ENCODE assay signal across 10 cellular contexts in genomic region chr12:13178568-13179158, GRCh38. TPM values are rescaled to one million over a fixed set of nuclear protein-coding genes. Genes with fewer than 3 reads are reported as not detected.
DNase-seq lines count a peak whose midpoint lies in the region; ATAC-seq and TF ChIP-seq lines count a peak whose summit lies in the region.
"Had no signal": no experiment of that assay in that cellular context is flagged by ENCODE, and none has a peak within 500 bp of the region (broad histone marks: within the 10 kb centered on the region; RNA-seq: fewer than 3 reads in every experiment).

No MANE protein-coding gene starts in this region.

- intact Hi-C loops in body of pancreas (cut with DNase I), result no loop called here
- intact Hi-C loops in right lobe of liver (cut with DNase I), result no loop called here

- H3K9me3 Mint-ChIP-seq in T-helper 2 cell treated with Interferon-gamma antibody and Interleukin-4, amounts not matched to agents 5 μg/mL and 100 μg/mL, for 36 hours, result no peaks in the 10 kb centered on the region
- H3K9me3 Mint-ChIP-seq: stimulated activated naive B cell treated with anti-CD40 and anti-IgM and Interleukin-4, amounts not matched to agents 10 μg/mL and 1 μg/mL and 100 μg/mL, for 72 hours had no signal

- 67 to 69% methylated on average over 8 of the region's 8 CpGs for WGBS in body of pancreas, 2 donors
- 40% methylated on average over 6 of the region's 8 CpGs for WGBS in right lobe of liver (ENCODE audit: insufficient coverage, low coverage, low lambda C conversion rate, missing lambda C conversion rate)

- H3K4me1 ChIP-seq in body of pancreas, result peaks cover 7% of the 10 kb centered on the region
- H3K4me1 ChIP-seq in right lobe of liver, result no peaks in the 10 kb centered on the region
- H3K4me1 ChIP-seq in thoracic aorta (ENCODE audit: control insufficient read depth in 1 of 2, low read depth in 2 of 2), result peaks cover 10 to 17% of the 10 kb centered on the region in 2 donors

- no peak overlapping the region for H3K27ac ChIP-seq in body of pancreas
- no peak overlapping the region for H3K27ac ChIP-seq in right lobe of liver
- no peak overlapping the region for H3K27ac ChIP-seq in thoracic aorta
- H3K27ac ChIP-seq: 22Rv1 had no signal

- H3K4me3 ChIP-seq in body of pancreas (no peak overlapping the region), right lobe of liver (no peak overlapping the region), thoracic aorta (peak overlapping the region; percentile 41)

- H3K27me3 ChIP-seq in body of pancreas (no peaks in the 10 kb centered on the region), right lobe of liver (no peaks in the 10 kb centered on the region), thoracic aorta (replicated peaks; ENCODE audit: insufficient read depth) (no peaks in the 10 kb centered on the region)

- in situ Hi-C loops in G401 (cut with HindIII; ENCODE audit: low sequenced_read_pairs), result no loop called here

- TF ChIP-seq POLR2A in body of pancreas (IDR thresholded peaks at IDR 0.05), result no peak
- TF ChIP-seq POLR2A in right lobe of liver (IDR thresholded peaks at IDR 0.05), result no peak

- H3K36me3 Mint-ChIP-seq in T-helper 2 cell treated with Interferon-gamma antibody and Interleukin-4, amounts not matched to agents 5 μg/mL and 100 μg/mL, for 36 hours (ENCODE audit: low read depth), result no peaks in the 10 kb centered on the region

- ATAC-seq in body of pancreas (peak; percentile 12), right lobe of liver (peak in 3 of 4 donors; percentile 28 to 43 (median 36)), thoracic aorta (ENCODE audit: insufficient number of reproducible peaks, low FRiP score, low read depth) (no peak)

- peaks cover 25% of the 10 kb centered on the region for H3K4me1 Mint-ChIP-seq in T-helper 2 cell treated with Interferon-gamma antibody and Interleukin-4, amounts not matched to agents 5 μg/mL and 100 μg/mL, for 36 hours (ENCODE audit: low read depth)

- H3K27me3 Mint-ChIP-seq in T-helper 2 cell treated with Interferon-gamma antibody and Interleukin-4, amounts not matched to agents 5 μg/mL and 100 μg/mL, for 36 hours (ENCODE audit: low read depth), result peaks cover 56% of the 10 kb centered on the region

- H3K27ac Mint-ChIP-seq in T-helper 2 cell treated with Interferon-gamma antibody and Interleukin-4, amounts not matched to agents 5 μg/mL and 100 μg/mL, for 36 hours, result no peak overlapping the region
- H3K27ac Mint-ChIP-seq: stimulated activated naive B cell treated with anti-CD40 and anti-IgM and Interleukin-4, amounts not matched to agents 10 μg/mL and 1 μg/mL and 100 μg/mL, for 72 hours had no signal

- H3K36me3 ChIP-seq in body of pancreas (replicated peaks in 1 of 2; ENCODE audit: insufficient read depth in 1 of 2, low read depth in 2 of 2) (no peaks in the 10 kb centered on the region), right lobe of liver (no peaks in the 10 kb centered on the region), thoracic aorta (no peaks in the 10 kb centered on the region)

- TF ChIP-seq CTCF in body of pancreas (IDR thresholded peaks at IDR 0.05) (no peak), right lobe of liver (IDR thresholded peaks at IDR 0.05) (no peak), thoracic aorta (IDR thresholded peaks at IDR 0.05) (no peak)

- DNase-seq in T-helper 2 cell treated with Interferon-gamma antibody and Interleukin-4, amounts not matched to agents 5 μg/mL and 100 μg/mL, for 36 hours (ENCODE audit: low spot score), result no peak
- DNase-seq in T-helper 2 cell (no peak), body of pancreas (peak in 2 of 4 donors; percentile 27 to 39), right lobe of liver (no peak), thoracic aorta (ENCODE audit: low spot score) (no peak), nucleus accumbens (lab: John Stamatoyannopoulos, UW) (no peak), NCI-H2196 (lab: John Stamatoyannopoulos, UW; ENCODE audit: unreplicated experiment) (no peak), G401 (ENCODE audit: low spot score) (no peak)
- DNase-seq: stimulated activated naive B cell treated with anti-CD40 and anti-IgM and Interleukin-4, amounts not matched to agents 10 μg/mL and 1 μg/mL and 100 μg/mL, for 72 hours had no signal

- H3K4me3 Mint-ChIP-seq in T-helper 2 cell treated with Interferon-gamma antibody and Interleukin-4, amounts not matched to agents 5 μg/mL and 100 μg/mL, for 36 hours, result peak overlapping the region; percentile 73

- H3K9me3 ChIP-seq in body of pancreas (no peaks in the 10 kb centered on the region), right lobe of liver (no peaks in the 10 kb centered on the region), thoracic aorta (no peaks in the 10 kb centered on the region)

RNA-seq across cellular contexts. Expression of gene EMP1, which starts 17.9 kb away (rescaled TPM):
- total RNA-seq in body of pancreas (10 to 100 TPM; 29.0 to 40.5 TPM), right lobe of liver (10 to 100 TPM in 4 of 6 experiments, 1 to 10 TPM in 2; 3.1 to 25.0 (median 14.5) TPM), thoracic aorta (1,000 to 10,000 TPM in 1 of 2 donors, 100 to 1,000 TPM in 1; 295 to 1,389 TPM)
- total RNA-seq in G401 (2014; rRNA removed; shearing (Covaris generic)), result 607 and 806 TPM in 2 replicates

Comparison
In these comparisons a context has a peak if more than half of its experiments do, and no peak if none do; other contexts are left out.
1. RNA of gene EMP1, which starts 17.9 kb away (total RNA-seq): 295 to 1,389 TPM in thoracic aorta and 607 to 806 TPM in G401; 29.0 to 40.5 TPM in body of pancreas and 3.1 to 25.0 TPM in right lobe of liver; every median in the first group is over 4 times any median in the second.